ENCODE assay signal across 8 cellular contexts in genomic region chr17:67800495-67800928, GRCh38. TPM values are rescaled to one million over a fixed set of nuclear protein-coding genes. Genes with fewer than 3 reads are reported as not detected.
DNase-seq lines count a peak whose midpoint lies in the region; ATAC-seq and TF ChIP-seq lines count a peak whose summit lies in the region.

No MANE protein-coding gene starts in this region.

- ATAC-seq in GM18868 (IDR thresholded peaks at IDR 0.05; ENCODE audit: unreplicated experiment) (peak; percentile 84), HG03354 (IDR thresholded peaks at IDR 0.05; ENCODE audit: poor library complexity, severe bottlenecking, unreplicated experiment) (peak; percentile 89)

- peak; percentile 79 for TF ChIP-seq CTCF in AG09319 (IDR thresholded peaks at IDR 0.05; ENCODE audit: low read depth, low read length)

- TF ChIP-seq POLR2A in erythroblast (IDR thresholded peaks at IDR 0.05; ENCODE audit: low read length) = no peak

- DNase-seq in AG09319 (ENCODE audit: extremely low read depth, low read depth) = peak; percentile 36
- DNase-seq in NCI-H748 (lab: John Stamatoyannopoulos, UW; ENCODE audit: unreplicated experiment) = peak; percentile 74
- peak; percentile 67 for DNase-seq in activated CD8-positive, alpha-beta memory T cell treated with anti-CD3 and anti-CD28 coated beads for 24 hours
- peak; percentile 90 to 95 for DNase-seq in erythroblast (lab: John Stamatoyannopoulos, UW)
- peak; percentile 79 for DNase-seq in myocyte (ENCODE audit: low read depth)
- peak; percentile 25 for DNase-seq in stimulated activated naive CD4-positive, alpha-beta T cell treated with Interleukin-2 at 50 U/mL for 16 hours (lab: John Stamatoyannopoulos, UW)

RNA-seq across cellular contexts. Expression of gene BPTF, which starts 24.8 kb away (rescaled TPM):
- total RNA-seq in myocyte = 27.6 and 40.8 TPM in 2 replicates
- 14.6 TPM for polyA plus RNA-seq in myocyte (2012)

Comparison
In these comparisons a context has a peak if more than half of its experiments do, and no peak if none do; other contexts are left out.
1. Peak in every context shown above with its lines: DNase-seq and ATAC-seq.
2. DNase-seq: peak in every context shown above with its lines; median percentile 92 in erythroblast; 79 in myocyte; 74 in NCI-H748; 67 in activated CD8-positive, alpha-beta memory T cell treated with anti-CD3 and anti-CD28 coated beads for 24 hours; 36 in AG09319; 25 in stimulated activated naive CD4-positive, alpha-beta T cell treated with Interleukin-2 at 50 U/mL for 16 hours.